In genomic region chr2:86054539-86055082, GRCh38 we compare ENCODE assay signal across 2 cellular contexts.
TF ChIP-seq lines count a peak whose summit lies in the region.

No MANE protein-coding gene starts in this region.

TF ChIP-seq in liver, 16 proteins besides CTCF, POLR2A, EP300 and RAD21:
- TF ChIP-seq TAF1 (conservative IDR thresholded peaks at IDR 0.05), result no peak
- TF ChIP-seq MAX (IDR thresholded peaks at IDR 0.05), result no peak
- TF ChIP-seq FOXA1 (IDR thresholded peaks at IDR 0.05), result no peak
- no peak for TF ChIP-seq ZBTB33 (IDR thresholded peaks at IDR 0.05)
- no peak for TF ChIP-seq YY1 (IDR thresholded peaks at IDR 0.05)
- TF ChIP-seq RXRA (IDR thresholded peaks at IDR 0.05), result peak; percentile 11 to 22
- peak; percentile 25 for TF ChIP-seq NR2F2 (IDR thresholded peaks at IDR 0.05)
- no peak for TF ChIP-seq HNF4A (conservative IDR thresholded peaks at IDR 0.05)
TF ChIP-seq in liver: peak in this region for 2.

TF ChIP-seq in HepG2, 621 proteins besides CTCF, POLR2A, EP300 and RAD21:
- no peak for TF ChIP-seq NFE2L1 (CRISPR knock-in tag; IDR thresholded peaks at IDR 0.05; ENCODE audit: borderline replicate concordance)
